ENCODE assay signal across 13 cellular contexts in the genomic region with DNA sequence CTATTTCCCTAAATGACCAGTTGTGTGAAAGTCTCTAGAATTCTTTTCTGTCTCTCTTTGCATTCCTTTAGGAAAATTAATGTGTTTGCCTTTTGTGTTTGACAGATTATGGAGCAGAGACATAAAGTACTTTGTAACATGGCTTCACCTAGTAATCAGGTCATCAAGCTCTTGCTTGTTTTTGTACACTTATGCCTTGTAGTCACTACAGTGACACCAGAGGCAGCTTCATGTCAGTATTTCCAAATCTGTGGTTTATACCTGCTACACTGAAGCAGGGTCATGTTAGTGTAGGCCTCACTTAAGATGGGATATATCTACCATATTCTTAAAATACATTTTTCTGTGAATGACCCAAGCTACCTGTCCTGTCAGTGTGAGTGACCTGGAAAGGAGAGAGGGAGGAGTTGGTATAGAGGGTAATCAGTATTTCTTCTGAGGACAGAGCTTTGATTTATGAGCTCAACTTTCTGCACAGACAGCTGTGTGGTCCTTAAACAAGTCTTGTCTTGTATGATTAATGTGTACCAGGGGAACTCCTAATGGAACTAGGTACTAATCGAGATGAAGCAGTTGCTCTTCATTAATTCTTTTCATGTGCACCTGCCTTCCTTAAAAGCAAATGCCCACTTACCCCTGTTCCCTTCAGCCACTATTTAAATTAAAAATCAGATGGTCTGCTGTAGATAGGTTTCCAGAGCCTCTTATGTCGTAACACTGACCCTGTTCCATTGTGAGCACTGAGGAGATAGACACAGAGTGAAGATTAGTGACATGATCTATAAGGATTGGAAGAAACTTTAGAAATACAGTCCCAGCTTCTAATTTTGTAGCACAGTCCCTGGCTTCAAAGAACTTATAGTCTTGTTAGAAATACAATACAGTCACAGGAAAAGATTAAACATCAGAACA. TPM values are rescaled to one million over a fixed set of nuclear protein-coding genes. Genes with fewer than 3 reads are reported as not detected.
DNase-seq lines count a peak whose midpoint lies in the region; ATAC-seq and TF ChIP-seq lines count a peak whose summit lies in the region.
"Had no signal": no experiment of that assay in that cellular context is flagged by ENCODE, and none has a peak within 500 bp of the region (broad histone marks: within the 10 kb centered on the region; RNA-seq: fewer than 3 reads in every experiment).

No MANE protein-coding gene starts in this region.

- H3K4me3 ChIP-seq in mammary epithelial cell (replicated peaks in 1 of 3; ENCODE audit: insufficient read depth in 1 of 3, low read depth in 2 of 3, low read length in 3 of 3) = no peak overlapping the region
- no peak overlapping the region for H3K4me3 ChIP-seq in esophagus muscularis mucosa
- H3K4me3 ChIP-seq: transverse colon had no signal

- no TSS peak for BruUV-seq in mammary epithelial cell (replicated peaks; lab: Mats Ljungman, UMichigan)

- WGBS in mammary epithelial cell (ENCODE audit: low coverage, missing lambda C conversion rate) = 54% methylated on average over 2 of the region's 2 CpGs
- 71% methylated on average over 2 of the region's 2 CpGs for WGBS in esophagus muscularis mucosa

- intact Hi-C loops in mammary epithelial cell (cut with micrococcal nuclease) = no loop called here
- intact Hi-C loops in esophagus muscularis mucosa (cut with DNase I) = no loop called here

- H3K27ac ChIP-seq in mammary epithelial cell (ENCODE audit: insufficient read depth, low read depth, low read length) (peak overlapping the region; percentile 24), esophagus muscularis mucosa (replicated peaks in 1 of 4) (no peak overlapping the region)
- H3K27ac ChIP-seq: transverse colon had no signal

- H3K27ac Mint-ChIP-seq in activated T-cell treated with anti-CD3 and anti-CD28 coated beads, Interleukin-2, amount 50 U/mL, for 72 hours = peak overlapping the region; percentile 74
- peak overlapping the region; percentile 75 for H3K27ac Mint-ChIP-seq in stimulated activated effector memory CD8-positive, alpha-beta T cell treated with anti-CD3 and anti-CD28 coated beads, Interleukin-12 subunit alpha, Interleukin-12 subunit beta, amount 100 ng/mL, for 72 hours
- no peak overlapping the region for H3K27ac Mint-ChIP-seq in natural killer cell treated with Interleukin-12 subunit alpha and Interleukin-12 subunit beta and Interleukin-15 and Interleukin-18, amount 100 ng/mL, for 72 hours

- peak; percentile 67 to 72 for ATAC-seq in activated T-cell treated with anti-CD3 and anti-CD28 coated beads, Interleukin-2, amount 50 U/mL, for 72 hours (replicated peaks in 1 of 2)
- ATAC-seq in stimulated activated effector memory CD8-positive, alpha-beta T cell treated with anti-CD3 and anti-CD28 coated beads, Interleukin-12 subunit alpha, Interleukin-12 subunit beta, amount 100 ng/mL, for 72 hours = peak; percentile 64
- ATAC-seq in natural killer cell treated with Interleukin-12 subunit alpha and Interleukin-12 subunit beta and Interleukin-15 and Interleukin-18, amount 100 ng/mL, for 72 hours = no peak
- no peak for ATAC-seq in HG02970 (IDR thresholded peaks at IDR 0.05; ENCODE audit: low FRiP score, unreplicated experiment)

- TF ChIP-seq EP300 in esophagus muscularis mucosa (IDR thresholded peaks at IDR 0.05) = no peak

- no peaks in the 10 kb centered on the region for H3K9me3 ChIP-seq in mammary epithelial cell (replicated peaks; ENCODE audit: insufficient read depth, low read length)
- no peaks in the 10 kb centered on the region for H3K9me3 ChIP-seq in esophagus muscularis mucosa
- H3K9me3 ChIP-seq: transverse colon had no signal

- H3K27me3 Mint-ChIP-seq in activated T-cell treated with anti-CD3 and anti-CD28 coated beads, Interleukin-2, amount 50 U/mL, for 72 hours (ENCODE audit: low read depth) = no peaks in the 10 kb centered on the region
- no peaks in the 10 kb centered on the region for H3K27me3 Mint-ChIP-seq in natural killer cell treated with Interleukin-12 subunit alpha and Interleukin-12 subunit beta and Interleukin-15 and Interleukin-18, amount 100 ng/mL, for 72 hours

- dilution Hi-C loops in mammary epithelial cell (cut with HindIII; ENCODE audit: low sequenced_read_pairs) = loop anchor here (5.0 kb wide), 1 partner anchor 51 kb away; no protein-coding TSS in a partner anchor

- H3K79me2 ChIP-seq in mammary epithelial cell (ENCODE audit: insufficient read depth, low read length) = peaks cover 20% of the 10 kb centered on the region

- H3K27me3 ChIP-seq in mammary epithelial cell (ENCODE audit: insufficient read depth, low read length) (no peaks in the 10 kb centered on the region), esophagus muscularis mucosa (no peaks in the 10 kb centered on the region)
- H3K27me3 ChIP-seq: transverse colon had no signal

- no peak for DNase-seq in activated T-cell treated with anti-CD3 and anti-CD28 coated beads, Interleukin-2, amount 50 U/mL, for 72 hours
- no peak for DNase-seq in activated T-cell treated with anti-CD3 and anti-CD28 coated beads, Interleukin-2, amount 50 U/mL, for 48 hours
- DNase-seq in NCI-H2227 treated with DMSO at 0.1 percent for 48 hours (lab: John Stamatoyannopoulos, UW) (peak; percentile 81), mammary epithelial cell (peak; percentile 67), esophagus muscularis mucosa (ENCODE audit: extremely low spot score) (no peak)
- no peak for DNase-seq in stimulated activated effector memory CD8-positive, alpha-beta T cell treated with anti-CD3 and anti-CD28 coated beads, Interleukin-12 subunit alpha, Interleukin-12 subunit beta, amount 100 ng/mL, for 72 hours (ENCODE audit: low spot score in 2 of 2)
- DNase-seq in natural killer cell treated with Interleukin-12 subunit alpha and Interleukin-12 subunit beta and Interleukin-15 and Interleukin-18, amount 100 ng/mL, for 72 hours (ENCODE audit: low spot score) = no peak
- DNase-seq: activated CD4-positive, alpha-beta T cell treated with anti-CD3 and anti-CD28 coated beads, Interleukin-2, amount 50 U/mL, for 4 hours; anterior cingulate cortex; effector memory CD4-positive, alpha-beta T cell; midbrain; transverse colon had no signal

- peaks cover 31% of the 10 kb centered on the region for H3K4me1 ChIP-seq in mammary epithelial cell (ENCODE audit: insufficient read depth, low read length)
- H3K4me1 ChIP-seq in esophagus muscularis mucosa = peaks cover 31 to 79% (median 57%) of the 10 kb centered on the region in 4 donors

- TF ChIP-seq POLR2A in esophagus muscularis mucosa (IDR thresholded peaks at IDR 0.05; ENCODE audit: low read depth) = no peak

- in situ Hi-C loops in mammary epithelial cell (cut with MboI; ENCODE audit: low sequenced_read_pairs in 2 of 2) = no loop called here

- no peak for TF ChIP-seq CTCF in mammary epithelial cell (conservative IDR thresholded peaks at IDR 0.05 in 1 of 2, IDR thresholded peaks at IDR 0.05 in 1 of 2; ENCODE audit: extremely low read depth in 1 of 2, insufficient read depth in 1 of 2, low read depth in 1 of 2, low read length in 2 of 2)
- TF ChIP-seq CTCF in esophagus muscularis mucosa (IDR thresholded peaks at IDR 0.05) = no peak

- H3K36me3 Mint-ChIP-seq in activated T-cell treated with anti-CD3 and anti-CD28 coated beads, Interleukin-2, amount 50 U/mL, for 72 hours (ENCODE audit: insufficient read depth in 2 of 2) = no peaks in the 10 kb centered on the region
- H3K36me3 Mint-ChIP-seq in stimulated activated effector memory CD8-positive, alpha-beta T cell treated with anti-CD3 and anti-CD28 coated beads, Interleukin-12 subunit alpha, Interleukin-12 subunit beta, amount 100 ng/mL, for 72 hours = peaks cover 21% of the 10 kb centered on the region
- no peaks in the 10 kb centered on the region for H3K36me3 Mint-ChIP-seq in natural killer cell treated with Interleukin-12 subunit alpha and Interleukin-12 subunit beta and Interleukin-15 and Interleukin-18, amount 100 ng/mL, for 72 hours

- no peaks in the 10 kb centered on the region for H4K20me1 ChIP-seq in mammary epithelial cell (ENCODE audit: insufficient read depth, low read length)

- H3K4me1 Mint-ChIP-seq in activated T-cell treated with anti-CD3 and anti-CD28 coated beads, Interleukin-2, amount 50 U/mL, for 72 hours (ENCODE audit: low read depth) = peaks cover 59% of the 10 kb centered on the region
- peaks cover 44% of the 10 kb centered on the region for H3K4me1 Mint-ChIP-seq in stimulated activated effector memory CD8-positive, alpha-beta T cell treated with anti-CD3 and anti-CD28 coated beads, Interleukin-12 subunit alpha, Interleukin-12 subunit beta, amount 100 ng/mL, for 72 hours
- peaks cover 15 to 18% of the 10 kb centered on the region in 2 donors for H3K4me1 Mint-ChIP-seq in natural killer cell treated with Interleukin-12 subunit alpha and Interleukin-12 subunit beta and Interleukin-15 and Interleukin-18, amount 100 ng/mL, for 72 hours (ENCODE audit: low read depth in 2 of 2)

- peak overlapping the region in 1 of 2 donors; percentile 33 for H3K4me3 Mint-ChIP-seq in activated T-cell treated with anti-CD3 and anti-CD28 coated beads, Interleukin-2, amount 50 U/mL, for 72 hours
- H3K4me3 Mint-ChIP-seq in stimulated activated effector memory CD8-positive, alpha-beta T cell treated with anti-CD3 and anti-CD28 coated beads, Interleukin-12 subunit alpha, Interleukin-12 subunit beta, amount 100 ng/mL, for 72 hours = no peak overlapping the region
- H3K4me3 Mint-ChIP-seq in natural killer cell treated with Interleukin-12 subunit alpha and Interleukin-12 subunit beta and Interleukin-15 and Interleukin-18, amount 100 ng/mL, for 72 hours = no peak overlapping the region

- CTCF ChIA-PET in mammary epithelial cell (lab: Charles Lee; ENCODE audit: low non-redundant PET) = interaction anchor here (0.6 to 0.8 kb wide), 2 partner anchors 13 to 74 kb away, joined by 3 to 7 read pairs; no protein-coding TSS in a partner anchor

- H2AFZ ChIP-seq in mammary epithelial cell (ENCODE audit: low read depth, low read length) = no peak overlapping the region

- no peak overlapping the region for H3K9ac ChIP-seq in mammary epithelial cell (ENCODE audit: insufficient read depth, low read length)

- H3K9me3 Mint-ChIP-seq in activated T-cell treated with anti-CD3 and anti-CD28 coated beads, Interleukin-2, amount 50 U/mL, for 72 hours = no peaks in the 10 kb centered on the region
- no peaks in the 10 kb centered on the region for H3K9me3 Mint-ChIP-seq in stimulated activated effector memory CD8-positive, alpha-beta T cell treated with anti-CD3 and anti-CD28 coated beads, Interleukin-12 subunit alpha, Interleukin-12 subunit beta, amount 100 ng/mL, for 72 hours
- H3K9me3 Mint-ChIP-seq in natural killer cell treated with Interleukin-12 subunit alpha and Interleukin-12 subunit beta and Interleukin-15 and Interleukin-18, amount 100 ng/mL, for 72 hours = no peaks in the 10 kb centered on the region

- H3K4me2 ChIP-seq in mammary epithelial cell (ENCODE audit: insufficient read depth, low read depth, low read length) = peak overlapping the region; percentile 46

- no peaks in the 10 kb centered on the region for H3K36me3 ChIP-seq in mammary epithelial cell (ENCODE audit: insufficient read depth, low read length)
- H3K36me3 ChIP-seq in esophagus muscularis mucosa = no peaks in the 10 kb centered on the region
- H3K36me3 ChIP-seq: transverse colon had no signal

RNA-seq across cellular contexts. Expression of a gene that starts 45.7 kb away (rescaled TPM):
- total RNA-seq in activated T-cell treated with anti-CD3 and anti-CD28 coated beads, Interleukin-2, amount 50 U/mL, for 72 hours = 10 to 100 TPM; 22.6 to 26.3 TPM
- 10 to 100 TPM; 16.8 to 17.4 TPM for total RNA-seq in mammary epithelial cell
- 8.8 TPM for polyA plus RNA-seq in mammary epithelial cell
- polyA minus RNA-seq in mammary epithelial cell = 10.4 TPM
- 10 to 100 TPM; 16.2 to 23.2 (median 19.5) TPM for total RNA-seq in esophagus muscularis mucosa
- 10 to 100 TPM; 15.8 to 18.8 TPM for total RNA-seq in natural killer cell treated with Interleukin-12 subunit alpha and Interleukin-12 subunit beta and Interleukin-15 and Interleukin-18, amount 100 ng/mL, for 72 hours

RNA-seq across cellular contexts. Expression of a gene that starts 55.8 kb away (rescaled TPM):
- under 1 TPM in 1 of 2 donors, not detected in 1; 0.72 TPM for total RNA-seq in activated T-cell treated with anti-CD3 and anti-CD28 coated beads, Interleukin-2, amount 50 U/mL, for 72 hours
- under 1 TPM in 1 of 2 donors, not detected in 1; 0.17 TPM for total RNA-seq in mammary epithelial cell
- 0.32 TPM for polyA plus RNA-seq in mammary epithelial cell
- polyA minus RNA-seq in mammary epithelial cell = not detected
- total RNA-seq in esophagus muscularis mucosa = under 1 TPM in 1 of 4 donors, not detected in 3; 0.17 TPM
- total RNA-seq in natural killer cell treated with Interleukin-12 subunit alpha and Interleukin-12 subunit beta and Interleukin-15 and Interleukin-18, amount 100 ng/mL, for 72 hours = not detected
- total RNA-seq: transverse colon had no signal

Comparison
In these comparisons a context has a peak if more than half of its experiments do, and no peak if none do; other contexts are left out.
1. ATAC-seq: peak in activated T-cell treated with anti-CD3 and anti-CD28 coated beads, Interleukin-2, amount 50 U/mL, for 72 hours (2 of 2) and stimulated activated effector memory CD8-positive, alpha-beta T cell treated with anti-CD3 and anti-CD28 coated beads, Interleukin-12 subunit alpha, Interleukin-12 subunit beta, amount 100 ng/mL, for 72 hours (single experiment); none in natural killer cell treated with Interleukin-12 subunit alpha and Interleukin-12 subunit beta and Interleukin-15 and Interleukin-18, amount 100 ng/mL, for 72 hours (0 of 2) and HG02970 (single experiment).
2. DNase-seq: peak in NCI-H2227 treated with DMSO at 0.1 percent for 48 hours (single experiment) and mammary epithelial cell (single experiment); none in activated T-cell treated with anti-CD3 and anti-CD28 coated beads, Interleukin-2, amount 50 U/mL, for 72 hours (0 of 2), activated T-cell treated with anti-CD3 and anti-CD28 coated beads, Interleukin-2, amount 50 U/mL, for 48 hours (0 of 2), stimulated activated effector memory CD8-positive, alpha-beta T cell treated with anti-CD3 and anti-CD28 coated beads, Interleukin-12 subunit alpha, Interleukin-12 subunit beta, amount 100 ng/mL, for 72 hours (0 of 2), esophagus muscularis mucosa (single experiment) and natural killer cell treated with Interleukin-12 subunit alpha and Interleukin-12 subunit beta and Interleukin-15 and Interleukin-18, amount 100 ng/mL, for 72 hours (single experiment).
3. H3K27ac Mint-ChIP-seq: peak in activated T-cell treated with anti-CD3 and anti-CD28 coated beads, Interleukin-2, amount 50 U/mL, for 72 hours (single experiment) and stimulated activated effector memory CD8-positive, alpha-beta T cell treated with anti-CD3 and anti-CD28 coated beads, Interleukin-12 subunit alpha, Interleukin-12 subunit beta, amount 100 ng/mL, for 72 hours (single experiment); none in natural killer cell treated with Interleukin-12 subunit alpha and Interleukin-12 subunit beta and Interleukin-15 and Interleukin-18, amount 100 ng/mL, for 72 hours (0 of 2).